Comparison of ENCODE assay signal across 15 cellular contexts in the genomic region with DNA sequence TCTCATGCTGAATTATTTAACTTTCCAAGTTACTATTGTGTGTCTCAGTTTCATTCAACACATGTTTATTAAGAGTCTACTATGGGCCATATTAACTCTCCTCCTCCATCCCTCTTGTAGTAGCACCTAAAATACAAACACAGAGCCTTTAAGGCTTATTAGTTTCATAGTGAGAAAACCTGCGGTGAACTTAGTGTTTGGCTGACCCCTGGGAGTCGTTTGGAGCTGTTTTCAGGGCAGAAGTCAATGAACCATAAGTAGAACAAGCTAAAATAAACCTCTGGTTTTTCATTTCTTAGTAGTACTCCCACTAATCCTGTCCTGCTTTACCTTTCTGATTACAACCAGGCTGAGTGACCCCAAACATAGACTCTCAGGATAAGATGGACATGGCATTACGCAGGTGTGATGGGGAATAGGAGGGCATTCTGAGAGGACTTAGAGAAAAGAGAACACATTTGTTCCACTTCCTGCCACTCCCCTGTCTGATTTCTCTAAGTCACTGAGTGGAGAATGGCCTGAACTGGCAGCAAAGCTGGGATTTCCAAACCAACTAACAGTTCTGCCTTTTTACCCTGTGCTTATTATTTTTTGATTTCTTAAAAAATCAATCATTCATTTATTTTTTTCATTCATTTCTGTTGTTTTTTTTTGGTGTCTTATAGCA.
DNase-seq lines count a peak whose midpoint lies in the region; ATAC-seq lines count a peak whose summit lies in the region.
"Had no signal": no experiment of that assay in that cellular context is flagged by ENCODE, and none has a peak within 500 bp of the region (broad histone marks: within the 10 kb centered on the region; RNA-seq: fewer than 3 reads in every experiment).

No MANE protein-coding gene starts in this region.

- no peak overlapping the region for H3K4me3 Mint-ChIP-seq in activated CD4-positive, alpha-beta T cell treated with anti-CD3 and anti-CD28 coated beads, Interleukin-2, amount 10 ng/mL, durations not matched to agents 24 days and 14 days

- no peaks in the 10 kb centered on the region for H3K4me1 Mint-ChIP-seq in activated CD4-positive, alpha-beta T cell treated with anti-CD3 and anti-CD28 coated beads, Interleukin-2, amount 10 ng/mL, durations not matched to agents 24 days and 14 days

- H3K9me3 Mint-ChIP-seq in activated CD4-positive, alpha-beta T cell treated with anti-CD3 and anti-CD28 coated beads, Interleukin-2, amount 10 ng/mL, durations not matched to agents 24 days and 14 days = no peaks in the 10 kb centered on the region

- DNase-seq in cerebellar nuclear complex (lab: John Stamatoyannopoulos, UW) (no peak), SIG-M5 treated with dmso at 0.1 percent for 504 hours (lab: John Stamatoyannopoulos, UW; ENCODE audit: unreplicated experiment) (no peak)
- DNase-seq in activated CD4-positive, alpha-beta T cell treated with anti-CD3 and anti-CD28 coated beads, Interleukin-2, amount 10 ng/mL, durations not matched to agents 24 days and 14 days = no peak
- no peak for DNase-seq in activated effector memory CD4-positive, alpha-beta T cell treated with Interleukin-2 at 50 U/mL for 16 hours
- DNase-seq: dermis blood vessel endothelial cell, heart right ventricle, kidney glomerular epithelial cell, mucosa of descending colon, spleen, substantia nigra, WERI-Rb-1 had no signal

- no peaks in the 10 kb centered on the region for H3K36me3 Mint-ChIP-seq in activated CD4-positive, alpha-beta T cell treated with anti-CD3 and anti-CD28 coated beads, Interleukin-2, amount 10 ng/mL, durations not matched to agents 24 days and 14 days (ENCODE audit: low read depth)

- H3K27ac Mint-ChIP-seq in activated CD4-positive, alpha-beta T cell treated with anti-CD3 and anti-CD28 coated beads, Interleukin-2, amount 10 ng/mL, durations not matched to agents 24 days and 14 days = no peak overlapping the region

- ATAC-seq in GM18511 (IDR thresholded peaks at IDR 0.05; ENCODE audit: unreplicated experiment) = peak; percentile 81
- ATAC-seq in GM19467 (IDR thresholded peaks at IDR 0.05; ENCODE audit: unreplicated experiment) = peak; percentile 60
- peak; percentile 65 for ATAC-seq in HG02938 (IDR thresholded peaks at IDR 0.05; ENCODE audit: unreplicated experiment)
- peak; percentile 56 for ATAC-seq in HG03565 (IDR thresholded peaks at IDR 0.05; ENCODE audit: unreplicated experiment)
- ATAC-seq: heart right ventricle had no signal

- intact Hi-C loops in activated CD4-positive, alpha-beta T cell treated with anti-CD3 and anti-CD28 coated beads, Interleukin-2, amount 10 ng/mL, durations not matched to agents 24 days and 14 days (cut with micrococcal nuclease) = no loop called here

- peaks cover 6% of the 10 kb centered on the region for H3K27me3 Mint-ChIP-seq in activated CD4-positive, alpha-beta T cell treated with anti-CD3 and anti-CD28 coated beads, Interleukin-2, amount 10 ng/mL, durations not matched to agents 24 days and 14 days
